Comparison of ENCODE assay signal across 10 cellular contexts in genomic region chr12:92396647-92397258, GRCh38.
DNase-seq lines count a peak whose midpoint lies in the region; ATAC-seq, FAIRE-seq and TF ChIP-seq lines count a peak whose summit lies in the region.
"Had no signal": no experiment of that assay in that cellular context is flagged by ENCODE, and none has a peak within 500 bp of the region (broad histone marks: within the 10 kb centered on the region; RNA-seq: fewer than 3 reads in every experiment).

No MANE protein-coding gene starts in this region.

- H3K4me3 Mint-ChIP-seq in activated naive CD8-positive, alpha-beta T cell treated with anti-CD3 and anti-CD28 coated beads for 36 hours = no peak overlapping the region

- ATAC-seq in A549 (peak; percentile 39 to 46; a peak in 3 of 6 replicates), HG03442 (IDR thresholded peaks at IDR 0.05; ENCODE audit: unreplicated experiment) (no peak), body of pancreas (no peak), HG03039 (IDR thresholded peaks at IDR 0.05; ENCODE audit: unreplicated experiment) (no peak)

- FAIRE-seq in A549 (lab: Jason Lieb, UNC) = no peak

- H3K36me3 ChIP-seq in body of pancreas (replicated peaks in 1 of 2; ENCODE audit: insufficient read depth in 1 of 2, low read depth in 2 of 2) = no peaks in the 10 kb centered on the region

- H3K27ac ChIP-seq in A549 (no peak overlapping the region), body of pancreas (no peak overlapping the region)
- H3K27ac ChIP-seq: parathyroid adenoma had no signal

- no peak for TF ChIP-seq EP300 in A549 (IDR thresholded peaks at IDR 0.05)

- TF ChIP-seq POLR2A in A549 (IDR thresholded peaks at IDR 0.05; ENCODE audit: low read length) (no peak), body of pancreas (IDR thresholded peaks at IDR 0.05) (no peak)

- no peaks in the 10 kb centered on the region for H3K27me3 Mint-ChIP-seq in activated naive CD8-positive, alpha-beta T cell treated with anti-CD3 and anti-CD28 coated beads for 36 hours

- DNase-seq in A549 (ENCODE audit: low read depth in 1 of 2, low spot score in 1 of 2) (peak; percentile 12 to 18), GM03348 (ENCODE audit: low spot score) (peak; percentile 61), hepatic stellate cell (ENCODE audit: low spot score) (peak; percentile 51), RPMI8226 (no peak), body of pancreas (no peak)
- DNase-seq in activated naive CD8-positive, alpha-beta T cell treated with anti-CD3 and anti-CD28 coated beads for 36 hours = no peak
- DNase-seq: NCI-H1105 had no signal

- POLR2A ChIA-PET in A549 (lab: Yijun Ruan, JAX) = no interaction called here

- peaks cover 39% of the 10 kb centered on the region for H3K9me3 Mint-ChIP-seq in activated naive CD8-positive, alpha-beta T cell treated with anti-CD3 and anti-CD28 coated beads for 36 hours

- H3K4me1 Mint-ChIP-seq in activated naive CD8-positive, alpha-beta T cell treated with anti-CD3 and anti-CD28 coated beads for 36 hours = peaks cover 82% of the 10 kb centered on the region

- peak overlapping the region; percentile 98 for H3K27ac Mint-ChIP-seq in activated naive CD8-positive, alpha-beta T cell treated with anti-CD3 and anti-CD28 coated beads for 36 hours

- H3K27me3 ChIP-seq in body of pancreas = no peaks in the 10 kb centered on the region

- CTCF ChIA-PET in A549 (lab: Yijun Ruan, JAX) = no interaction called here

- H3K9me3 ChIP-seq in A549 = peaks cover 10% of the 10 kb centered on the region; the same call in 1 of the 3 replicates
- H3K9me3 ChIP-seq in body of pancreas = peaks cover 0 to 13% (median 0%) of the 10 kb centered on the region in 3 donors

- no peak overlapping the region for H3K4me3 ChIP-seq in A549
- no peak overlapping the region for H3K4me3 ChIP-seq in body of pancreas

- intact Hi-C loops in body of pancreas (cut with DNase I) = no loop called here

- WGBS in A549 (ENCODE audit: missing lambda C conversion rate) = 10% methylated on average over 2 of the region's 2 CpGs
- WGBS in body of pancreas, 2 donors = 84 to 85% methylated on average over 2 of the region's 2 CpGs

- H3K4me1 ChIP-seq in A549 (peaks cover 7% of the 10 kb centered on the region; the same call in 1 of the 3 replicates), body of pancreas (no peaks in the 10 kb centered on the region)

- TF ChIP-seq RAD21 in A549 (conservative IDR thresholded peaks at IDR 0.05 in 1 of 2, IDR thresholded peaks at IDR 0.05 in 1 of 2) = no peak

- peaks cover 64% of the 10 kb centered on the region for H3K36me3 Mint-ChIP-seq in activated naive CD8-positive, alpha-beta T cell treated with anti-CD3 and anti-CD28 coated beads for 36 hours

- no peak overlapping the region for H3K4me2 ChIP-seq in A549

- TF ChIP-seq CTCF in A549 (IDR thresholded peaks at IDR 0.05) = no peak
- no peak for TF ChIP-seq CTCF in body of pancreas (IDR thresholded peaks at IDR 0.05)

TF ChIP-seq in A549, 52 proteins besides CTCF, POLR2A, EP300 and RAD21:
- TF ChIP-seq MAFK (IDR thresholded peaks at IDR 0.05; ENCODE audit: partially characterized antibody) (peak; percentile 49), HES2 (IDR thresholded peaks at IDR 0.05) (no peak)
TF ChIP-seq in A549: peak in this region for 1.

Comparison
In these comparisons a context has a peak if more than half of its experiments do, and no peak if none do; other contexts are left out.
1. ATAC-seq: peak in A549 (2 of 2); none in HG03442 (single experiment), body of pancreas (single experiment) and HG03039 (single experiment).
2. DNase-seq: peak in A549 (2 of 2), GM03348 (single experiment) and hepatic stellate cell (single experiment); none in activated naive CD8-positive, alpha-beta T cell treated with anti-CD3 and anti-CD28 coated beads for 36 hours (single experiment), RPMI8226 (single experiment) and body of pancreas (0 of 4).